In genomic region chr22:50085211-50085999, GRCh38 we compare ENCODE assay signal across 9 cellular contexts. TPM values are rescaled to one million over a fixed set of nuclear protein-coding genes. Genes with fewer than 3 reads are reported as not detected.
DNase-seq lines count a peak whose midpoint lies in the region; ATAC-seq lines count a peak whose summit lies in the region.
"Had no signal": no experiment of that assay in that cellular context is flagged by ENCODE, and none has a peak within 500 bp of the region (broad histone marks: within the 10 kb centered on the region; RNA-seq: fewer than 3 reads in every experiment).

TSS of gene MLC1 (minus strand) at chr22:50085426. CDS start at chr22:50084902, 524 bp downstream.

- CTCF ChIA-PET in activated CD8-positive, alpha-beta memory T cell treated with anti-CD3 and anti-CD28 coated beads, Interleukin-2, amount 10 ng/mL, durations not matched to agents 7 days and 5 days (lab: Charles Lee), result interaction anchor here (0.5 to 3.2 kb wide), 10 partner anchors 11 to 155 kb away, joined by 3 to 9 read pairs (median 3); no protein-coding TSS in a partner anchor

- peak within 1 kb of the TSS; percentile 51 for H3K4me3 Mint-ChIP-seq in activated CD8-positive, alpha-beta memory T cell treated with anti-CD3 and anti-CD28 coated beads, Interleukin-2, amount 10 ng/mL, durations not matched to agents 7 days and 5 days
- H3K4me3 Mint-ChIP-seq in T-helper 2 cell treated with Interferon-gamma antibody and Interleukin-4, amounts not matched to agents 5 μg/mL and 100 μg/mL, for 36 hours, result peak within 1 kb of the TSS; percentile 67

- peaks cover 15% of the 10 kb centered on the region for H3K9me3 Mint-ChIP-seq in activated CD8-positive, alpha-beta memory T cell treated with anti-CD3 and anti-CD28 coated beads, Interleukin-2, amount 10 ng/mL, durations not matched to agents 7 days and 5 days (ENCODE audit: low read depth)
- H3K9me3 Mint-ChIP-seq in T-helper 2 cell treated with Interferon-gamma antibody and Interleukin-4, amounts not matched to agents 5 μg/mL and 100 μg/mL, for 36 hours, result no peaks in the 10 kb centered on the region

- ATAC-seq in activated CD8-positive, alpha-beta memory T cell treated with anti-CD3 and anti-CD28 coated beads, Interleukin-2, amount 10 ng/mL, durations not matched to agents 7 days and 5 days, result no peak
- ATAC-seq in HG03378 (IDR thresholded peaks at IDR 0.05; ENCODE audit: unreplicated experiment) (no peak), HG02885 (IDR thresholded peaks at IDR 0.05; ENCODE audit: poor library complexity, unreplicated experiment) (no peak), GM18520 (IDR thresholded peaks at IDR 0.05; ENCODE audit: unreplicated experiment) (no peak)

- no peak within 1 kb of the TSS for H3K27ac Mint-ChIP-seq in activated CD8-positive, alpha-beta memory T cell treated with anti-CD3 and anti-CD28 coated beads, Interleukin-2, amount 10 ng/mL, durations not matched to agents 7 days and 5 days
- no peak within 1 kb of the TSS for H3K27ac Mint-ChIP-seq in T-helper 2 cell treated with Interferon-gamma antibody and Interleukin-4, amounts not matched to agents 5 μg/mL and 100 μg/mL, for 36 hours

- peaks cover 15% of the 10 kb centered on the region for H3K36me3 Mint-ChIP-seq in activated CD8-positive, alpha-beta memory T cell treated with anti-CD3 and anti-CD28 coated beads, Interleukin-2, amount 10 ng/mL, durations not matched to agents 7 days and 5 days
- H3K36me3 Mint-ChIP-seq in T-helper 2 cell treated with Interferon-gamma antibody and Interleukin-4, amounts not matched to agents 5 μg/mL and 100 μg/mL, for 36 hours (ENCODE audit: low read depth), result peaks cover 5% of the 10 kb centered on the region

- H3K27me3 Mint-ChIP-seq in activated CD8-positive, alpha-beta memory T cell treated with anti-CD3 and anti-CD28 coated beads, Interleukin-2, amount 10 ng/mL, durations not matched to agents 7 days and 5 days, result no peaks in the 10 kb centered on the region
- H3K27me3 Mint-ChIP-seq in T-helper 2 cell treated with Interferon-gamma antibody and Interleukin-4, amounts not matched to agents 5 μg/mL and 100 μg/mL, for 36 hours (ENCODE audit: low read depth), result peaks cover 14% of the 10 kb centered on the region

- peaks cover 3% of the 10 kb centered on the region for H3K4me1 Mint-ChIP-seq in activated CD8-positive, alpha-beta memory T cell treated with anti-CD3 and anti-CD28 coated beads, Interleukin-2, amount 10 ng/mL, durations not matched to agents 7 days and 5 days
- H3K4me1 Mint-ChIP-seq in T-helper 2 cell treated with Interferon-gamma antibody and Interleukin-4, amounts not matched to agents 5 μg/mL and 100 μg/mL, for 36 hours (ENCODE audit: low read depth), result peaks cover 8% of the 10 kb centered on the region

- peak; percentile 48 for DNase-seq in activated CD8-positive, alpha-beta memory T cell treated with anti-CD3 and anti-CD28 coated beads, Interleukin-2, amount 10 ng/mL, durations not matched to agents 7 days and 5 days
- no peak for DNase-seq in activated CD8-positive, alpha-beta memory T cell treated with anti-CD3 and anti-CD28 coated beads, Interleukin-2, amount 50 U/mL, for 48 hours
- DNase-seq in T-helper 2 cell treated with Interferon-gamma antibody and Interleukin-4, amounts not matched to agents 5 μg/mL and 100 μg/mL, for 36 hours (ENCODE audit: low spot score), result no peak
- peak; percentile 8 for DNase-seq in fibroblast of peridontal ligament (ENCODE audit: extremely low read depth)
- peak; percentile 44 for DNase-seq in stimulated activated CD8-positive, alpha-beta memory T cell treated with anti-CD3 and anti-CD28 coated beads, Interleukin-4, amount 100 ng/mL, for 48 hours

RNA-seq across cellular contexts. Expression of gene MLC1, which starts in this region (rescaled TPM):
- total RNA-seq in activated CD8-positive, alpha-beta memory T cell treated with anti-CD3 and anti-CD28 coated beads, Interleukin-2, amount 10 ng/mL, durations not matched to agents 7 days and 5 days, result 1 to 10 TPM; 1.9 to 2.9 TPM
- total RNA-seq: dermis microvascular lymphatic vessel endothelial cell had no signal

Comparison
In these comparisons a context has a peak if more than half of its experiments do, and no peak if none do; other contexts are left out.
1. DNase-seq: peak in activated CD8-positive, alpha-beta memory T cell treated with anti-CD3 and anti-CD28 coated beads, Interleukin-2, amount 10 ng/mL, durations not matched to agents 7 days and 5 days (single experiment), fibroblast of peridontal ligament (single experiment) and stimulated activated CD8-positive, alpha-beta memory T cell treated with anti-CD3 and anti-CD28 coated beads, Interleukin-4, amount 100 ng/mL, for 48 hours (single experiment); none in activated CD8-positive, alpha-beta memory T cell treated with anti-CD3 and anti-CD28 coated beads, Interleukin-2, amount 50 U/mL, for 48 hours (single experiment) and T-helper 2 cell treated with Interferon-gamma antibody and Interleukin-4, amounts not matched to agents 5 μg/mL and 100 μg/mL, for 36 hours (single experiment).